19 cellular contexts compared by ENCODE assay signal in genomic region chr10:126309193-126309592, GRCh38.
DNase-seq lines count a peak whose midpoint lies in the region; ATAC-seq, FAIRE-seq and TF ChIP-seq lines count a peak whose summit lies in the region.
"Had no signal": no experiment of that assay in that cellular context is flagged by ENCODE, and none has a peak within 500 bp of the region (broad histone marks: within the 10 kb centered on the region; RNA-seq: fewer than 3 reads in every experiment).

No MANE protein-coding gene starts in this region.

- H3K18ac ChIP-seq in IMR-90 (ENCODE audit: low read depth, low read length) (no peak overlapping the region), H9 (ENCODE audit: insufficient read length, low read depth, low read length) (no peak overlapping the region)

- peaks cover 0 to 2% of the 10 kb centered on the region in 2 experiments; a peak in 2 of 5 replicates for H3K9me3 Mint-ChIP-seq in H9

- no peak overlapping the region for H4K5ac ChIP-seq in IMR-90 (ENCODE audit: low read depth, low read length)
- H4K5ac ChIP-seq in H9 (ENCODE audit: insufficient read length, low read depth, low read length), result no peak overlapping the region

- CTCF ChIA-PET in A549 (lab: Yijun Ruan, JAX) (interaction anchor here (0.5 kb wide), 1 partner anchor 117 kb away, joined by 3 read pairs; no protein-coding TSS in a partner anchor), IMR-90 (lab: Yijun Ruan, JAX) (no interaction called here)

- ATAC-seq in A549 (peak in 1 of 2 experiments; percentile 63; a peak in 3 of 6 replicates), IMR-90 (ENCODE audit: low read depth) (peak; percentile 69), GM19452 (IDR thresholded peaks at IDR 0.05; ENCODE audit: unreplicated experiment) (no peak), GM18868 (IDR thresholded peaks at IDR 0.05; ENCODE audit: unreplicated experiment) (no peak)
- ATAC-seq: HCT116 had no signal

- H3K27me3 ChIP-seq in IMR-90 (ENCODE audit: control insufficient read depth, insufficient read depth, low read length) (no peaks in the 10 kb centered on the region), H9 (ENCODE audit: insufficient read depth, low read length) (no peaks in the 10 kb centered on the region)
- H3K27me3 ChIP-seq: BE2C had no signal

- H2BK5ac ChIP-seq in IMR-90 (ENCODE audit: low read depth, low read length, poor library complexity, severe bottlenecking) (no peak overlapping the region), H9 (ENCODE audit: insufficient read length, low read length) (no peak overlapping the region)

- H3K4ac ChIP-seq in IMR-90 (ENCODE audit: low read depth, low read length), result no peak overlapping the region
- no peak overlapping the region for H3K4ac ChIP-seq in H9 (ENCODE audit: low read depth, low read length)

- peak in 1 of 2 experiments; percentile 50 for DNase-seq in A549 (ENCODE audit: low read depth in 1 of 2, low spot score in 1 of 2)
- peak; percentile 8 for DNase-seq in IMR-90
- peak; percentile 32 for DNase-seq in amniotic epithelial cell (ENCODE audit: low read depth)
- peak; percentile 46 for DNase-seq in myocyte (ENCODE audit: low read depth)
- DNase-seq in H9, result no peak
- no peak for DNase-seq in Ammon's horn (ENCODE audit: low spot score)
- DNase-seq: 8988T; ACHN; BE2C; CD4-positive, alpha-beta memory T cell; DMS79; GDM1 had no signal

- H2AK9ac ChIP-seq in IMR-90 (replicated peaks; ENCODE audit: low read depth, low read length, poor library complexity), result no peak overlapping the region

- H3K27ac ChIP-seq in A549 (no peak overlapping the region; a peak in 1 of 6 replicates), IMR-90 (ENCODE audit: insufficient read depth, low read length) (no peak overlapping the region), H9 (ENCODE audit: insufficient read length, low read depth, low read length) (no peak overlapping the region)
- H3K27ac ChIP-seq: C4-2B, HL-60 had no signal

- no peak overlapping the region for H3K4me3 ChIP-seq in A549
- H3K4me3 ChIP-seq in IMR-90 (ENCODE audit: insufficient read depth, low read depth, low read length), result no peak overlapping the region

- intact Hi-C loops in IMR-90 (cut with micrococcal nuclease), result no loop called here

- H2AFZ ChIP-seq in IMR-90 (replicated peaks; ENCODE audit: low read length, poor library complexity) (no peak overlapping the region), H9 (ENCODE audit: low read length) (no peak overlapping the region)

- H2BK12ac ChIP-seq in H9 (ENCODE audit: insufficient read length, low read depth, low read length), result no peak overlapping the region

- no TSS peak for BruUV-seq in IMR-90 (replicated peaks; lab: Mats Ljungman, UMichigan)

- no peak for TF ChIP-seq RAD21 in A549 (conservative IDR thresholded peaks at IDR 0.05 in 1 of 2, IDR thresholded peaks at IDR 0.05 in 1 of 2)
- no peak for TF ChIP-seq RAD21 in IMR-90 (IDR thresholded peaks at IDR 0.05; ENCODE audit: low read length)

- no peaks in the 10 kb centered on the region for H4K20me1 ChIP-seq in IMR-90 (ENCODE audit: insufficient read depth, low read length)
- H4K20me1 ChIP-seq in H9 (ENCODE audit: control insufficient read depth, insufficient read depth, insufficient read length), result no peaks in the 10 kb centered on the region

- H2BK20ac ChIP-seq in IMR-90 (ENCODE audit: low read depth, low read length), result no peak overlapping the region
- H2BK20ac ChIP-seq in H9 (ENCODE audit: low read depth, low read length, poor library complexity, severe bottlenecking), result no peak overlapping the region

- H3K4me1 ChIP-seq in A549 (peaks cover 28% of the 10 kb centered on the region), IMR-90 (ENCODE audit: control insufficient read depth, insufficient read depth, low read length) (peaks cover 7% of the 10 kb centered on the region), H9 (ENCODE audit: insufficient read depth, low read length) (no peaks in the 10 kb centered on the region)
- H3K4me1 ChIP-seq: BE2C had no signal

- no peaks in the 10 kb centered on the region for H3K4me1 Mint-ChIP-seq in H9
- H3K4me1 Mint-ChIP-seq: CD4-positive, alpha-beta memory T cell had no signal

- H3K9me3 ChIP-seq in A549, result 0 out of 3 replicates have a peak, but pooled peaks cover 7% of the 10 kb centered on the region
- no peaks in the 10 kb centered on the region for H3K9me3 ChIP-seq in IMR-90 (ENCODE audit: control insufficient read depth, insufficient read depth, low read length)
- no peaks in the 10 kb centered on the region for H3K9me3 ChIP-seq in H9 (ENCODE audit: control insufficient read depth, low read depth, low read length)
- H3K9me3 ChIP-seq: BE2C had no signal

- no peaks in the 10 kb centered on the region for H3K79me1 ChIP-seq in IMR-90 (ENCODE audit: low read depth in 1 of 2, low read length in 2 of 2)
- H3K79me1 ChIP-seq in H9 (ENCODE audit: insufficient read depth, low read depth, low read length, poor library complexity, severe bottlenecking), result no peaks in the 10 kb centered on the region

- H3K23me2 ChIP-seq in H9 (ENCODE audit: insufficient read length, low read depth, low read length, poor library complexity, severe bottlenecking), result no peaks in the 10 kb centered on the region

- 6% methylated on average over 3 of the region's 3 CpGs for WGBS in A549 (ENCODE audit: missing lambda C conversion rate)
- no CpG with 5 or more reads among the region's 3 CpGs for WGBS in IMR-90 (ENCODE audit: extremely low coverage in 2 of 2, insufficient read length in 1 of 2), 2 experiments
- no CpG with 5 or more reads among the region's 3 CpGs for WGBS in H9 (ENCODE audit: extremely low coverage, insufficient read length, low lambda C conversion rate)

- H3K4me2 ChIP-seq in A549, result peak overlapping the region; percentile 41
- no peak overlapping the region for H3K4me2 ChIP-seq in IMR-90 (ENCODE audit: low read depth, low read length)
- no peak overlapping the region for H3K4me2 ChIP-seq in H9 (ENCODE audit: insufficient read depth, insufficient read length, low read length)

- H3K27ac Mint-ChIP-seq in H9, result peak overlapping the region in 1 of 3 experiments; percentile 24; a peak in 1 of 7 replicates
- H3K27ac Mint-ChIP-seq: CD4-positive, alpha-beta memory T cell had no signal

- no peak for TF ChIP-seq CTCF in A549 (IDR thresholded peaks at IDR 0.05)
- TF ChIP-seq CTCF in IMR-90 (conservative IDR thresholded peaks at IDR 0.05; ENCODE audit: low read depth, low read length), result no peak
- no peak for TF ChIP-seq CTCF in H9 (conservative IDR thresholded peaks at IDR 0.05)

- no peak overlapping the region for H3T11ph ChIP-seq in H9 (ENCODE audit: low read length)

- H3K79me2 ChIP-seq in H9 (ENCODE audit: insufficient read depth, low read length), result no peaks in the 10 kb centered on the region

- in situ Hi-C loops in IMR-90 (cut with MboI; ENCODE audit: low sequenced_read_pairs), result no loop called here

- H3K36me3 Mint-ChIP-seq in H9 (ENCODE audit: insufficient read depth in 1 of 3, low read depth in 3 of 3), result peaks cover 0 to 3% (median 0%) of the 10 kb centered on the region in 3 experiments; a peak in 2 of 7 replicates
- H3K36me3 Mint-ChIP-seq: CD4-positive, alpha-beta memory T cell had no signal

- peaks cover 2% of the 10 kb centered on the region; the same call in 1 of the 2 replicates for H3K27me3 Mint-ChIP-seq in H9 (ENCODE audit: low read depth)

- no peaks in the 10 kb centered on the region for H3K36me3 ChIP-seq in IMR-90 (ENCODE audit: control insufficient read depth, insufficient read depth, low read length)
- H3K36me3 ChIP-seq: BE2C had no signal

- H3K56ac ChIP-seq in IMR-90 (ENCODE audit: extremely low read depth, insufficient read depth, low read length), result no peak overlapping the region
- H3K56ac ChIP-seq in H9 (ENCODE audit: insufficient read length, low read depth, low read length), result no peak overlapping the region

- no peak for FAIRE-seq in A549 (lab: Jason Lieb, UNC)
- FAIRE-seq: GM12892, GM19239 had no signal

- H3K14ac ChIP-seq in IMR-90 (replicated peaks; ENCODE audit: low read depth, low read length) (no peak overlapping the region), H9 (ENCODE audit: insufficient read depth, low read length) (no peak overlapping the region)

- H4K8ac ChIP-seq in IMR-90 (ENCODE audit: low read depth in 2 of 2, low read length in 2 of 2) (no peak overlapping the region), H9 (replicated peaks; ENCODE audit: insufficient read length, low read depth, low read length) (no peak overlapping the region)

- no peaks in the 10 kb centered on the region for H3K9me1 ChIP-seq in IMR-90 (ENCODE audit: insufficient read depth, low read length)

- H2AK5ac ChIP-seq in IMR-90 (ENCODE audit: low read depth, low read length), result no peak overlapping the region
- H2AK5ac ChIP-seq in H9 (ENCODE audit: insufficient read length, low read length), result no peak overlapping the region

- H4K91ac ChIP-seq in IMR-90 (ENCODE audit: insufficient read depth, low read depth, low read length) (no peak overlapping the region), H9 (ENCODE audit: insufficient read length, low read depth, low read length) (no peak overlapping the region)

- POLR2A ChIA-PET in A549 (lab: Yijun Ruan, JAX) (no interaction called here), IMR-90 (lab: Charles Lee; ENCODE audit: unreplicated experiment) (no interaction called here)

- H3K9ac ChIP-seq in IMR-90 (ENCODE audit: low read depth, low read length) (no peak overlapping the region), H9 (ENCODE audit: extremely low read depth, insufficient read length, low read length) (no peak overlapping the region)

- no peak overlapping the region for H2BK15ac ChIP-seq in IMR-90 (ENCODE audit: low read depth, low read length)
- no peak overlapping the region for H2BK15ac ChIP-seq in H9 (ENCODE audit: low read depth, low read length)

- no peak for TF ChIP-seq EP300 in A549 (IDR thresholded peaks at IDR 0.05)

- TF ChIP-seq POLR2A in A549 (IDR thresholded peaks at IDR 0.05; ENCODE audit: low read length), result no peak
- no peak for TF ChIP-seq POLR2A in IMR-90 (IDR thresholded peaks at IDR 0.05; ENCODE audit: low read depth, low read length)

- H3K4me3 Mint-ChIP-seq in H9, result no peak overlapping the region
- H3K4me3 Mint-ChIP-seq: CD4-positive, alpha-beta memory T cell had no signal

- H2BK120ac ChIP-seq in IMR-90 (ENCODE audit: low read depth, low read length) (no peak overlapping the region), H9 (ENCODE audit: low read depth, low read length, poor library complexity, severe bottlenecking) (no peak overlapping the region)

- dilution Hi-C loops in IMR-90 (cut with HindIII; ENCODE audit: low sequenced_read_pairs, unreplicated experiment), result no loop called here

- no peak overlapping the region for H3K23ac ChIP-seq in IMR-90 (ENCODE audit: low read depth, low read length)
- H3K23ac ChIP-seq in H9 (ENCODE audit: insufficient read length, low read depth, low read length), result no peak overlapping the region

TF ChIP-seq in IMR-90, 13 proteins besides CTCF, POLR2A, EP300 and RAD21 (continues in another document):
- no peak for TF ChIP-seq USF2 (IDR thresholded peaks at IDR 0.05; ENCODE audit: low read depth, low read length)
- TF ChIP-seq NFE2L2 (IDR thresholded peaks at IDR 0.05; ENCODE audit: low read depth, low read length), result no peak

Comparison
In these comparisons a context has a peak if more than half of its experiments do, and no peak if none do; other contexts are left out.
1. DNase-seq: peak in IMR-90 (single experiment), amniotic epithelial cell (single experiment) and myocyte (single experiment); none in H9 (single experiment) and Ammon's horn (single experiment).